ENCODE assay signal across 8 cellular contexts in genomic region chr17:76585649-76586593, GRCh38. TPM values are rescaled to one million over a fixed set of nuclear protein-coding genes. Genes with fewer than 3 reads are reported as not detected.
A peak's percentile ranks its signal among the peaks of the same experiment; 100 is the strongest.
DNase-seq lines count a peak whose midpoint lies in the region; ATAC-seq and TF ChIP-seq lines count a peak whose summit lies in the region.

Gene ST6GALNAC2, minus strand, starts transcription at chr17:76585860. Its CDS starts 52 bp downstream, at chr17:76585808.

- WGBS in esophagus muscularis mucosa, result 2% methylated on average over 30 of the region's 84 CpGs

- no peak for TF ChIP-seq CTCF in GM10266 (IDR thresholded peaks at IDR 0.05; ENCODE audit: control insufficient read depth, insufficient read depth, low read depth, missing control alignments)
- peak; percentile 41 to 55 (median 52) for TF ChIP-seq CTCF in esophagus muscularis mucosa (IDR thresholded peaks at IDR 0.05)
- TF ChIP-seq CTCF in upper lobe of right lung (IDR thresholded peaks at IDR 0.05), result peak; percentile 53

- CTCF ChIA-PET in activated CD8-positive, alpha-beta memory T cell treated with anti-CD3 and anti-CD28 coated beads, Interleukin-2, amount 10 ng/mL, durations not matched to agents 7 days and 5 days (lab: Charles Lee), result interaction anchor here (0.6 to 3.8 kb wide), 10 partner anchors 8 to 95 kb away, joined by 3 to 14 read pairs (median 4); no protein-coding TSS in a partner anchor

- H3K27me3 Mint-ChIP-seq in activated CD8-positive, alpha-beta memory T cell treated with anti-CD3 and anti-CD28 coated beads, Interleukin-2, amount 10 ng/mL, durations not matched to agents 7 days and 5 days, result peaks cover 61% of the 10 kb centered on the region

- H3K4me1 ChIP-seq in esophagus muscularis mucosa (peaks cover 15 to 30% (median 27%) of the 10 kb centered on the region in 4 donors), muscle layer of colon (ENCODE audit: insufficient read depth, low read length) (no peaks in the 10 kb centered on the region), upper lobe of right lung (peaks cover 6% of the 10 kb centered on the region)

- H3K4me1 Mint-ChIP-seq in activated CD8-positive, alpha-beta memory T cell treated with anti-CD3 and anti-CD28 coated beads, Interleukin-2, amount 10 ng/mL, durations not matched to agents 7 days and 5 days, result peaks cover 6% of the 10 kb centered on the region

- H3K27ac Mint-ChIP-seq in activated CD8-positive, alpha-beta memory T cell treated with anti-CD3 and anti-CD28 coated beads, Interleukin-2, amount 10 ng/mL, durations not matched to agents 7 days and 5 days, result no peak within 1 kb of the TSS

- H3K36me3 Mint-ChIP-seq in activated CD8-positive, alpha-beta memory T cell treated with anti-CD3 and anti-CD28 coated beads, Interleukin-2, amount 10 ng/mL, durations not matched to agents 7 days and 5 days, result no peaks in the 10 kb centered on the region

- H3K9me3 Mint-ChIP-seq in activated CD8-positive, alpha-beta memory T cell treated with anti-CD3 and anti-CD28 coated beads, Interleukin-2, amount 10 ng/mL, durations not matched to agents 7 days and 5 days (ENCODE audit: low read depth), result no peaks in the 10 kb centered on the region

- H3K4me3 ChIP-seq in esophagus muscularis mucosa, result peak within 1 kb of the TSS; percentile 61 to 69 (median 64)
- H3K4me3 ChIP-seq in muscle layer of colon (ENCODE audit: low read depth in 1 of 2, low read length in 2 of 2), result peak within 1 kb of the TSS; percentile 44 to 49
- peak within 1 kb of the TSS; percentile 77 for H3K4me3 ChIP-seq in upper lobe of right lung

- H3K27me3 ChIP-seq in esophagus muscularis mucosa, result peaks cover 0 to 56% (median 25%) of the 10 kb centered on the region in 4 donors
- H3K27me3 ChIP-seq in muscle layer of colon (ENCODE audit: control insufficient read depth in 1 of 2, insufficient read depth in 2 of 2, low read length in 2 of 2), result peaks cover 9 to 38% of the 10 kb centered on the region in 2 donors
- peaks cover 6% of the 10 kb centered on the region for H3K27me3 ChIP-seq in upper lobe of right lung

- no peak within 1 kb of the TSS for H3K9ac ChIP-seq in muscle layer of colon (ENCODE audit: low read length)

- H3K27ac ChIP-seq in esophagus muscularis mucosa (replicated peaks in 1 of 4) (peak within 1 kb of the TSS; percentile 59 to 72 (median 67)), muscle layer of colon (ENCODE audit: low read depth, low read length) (no peak within 1 kb of the TSS), upper lobe of right lung (peak within 1 kb of the TSS; percentile 81)

- peak within 1 kb of the TSS; percentile 38 for H3K4me3 Mint-ChIP-seq in activated CD8-positive, alpha-beta memory T cell treated with anti-CD3 and anti-CD28 coated beads, Interleukin-2, amount 10 ng/mL, durations not matched to agents 7 days and 5 days

- intact Hi-C loops in esophagus muscularis mucosa (cut with DNase I) (loop anchor here (2.0 kb wide), 1 partner anchor 63 kb away; no protein-coding TSS in a partner anchor), upper lobe of right lung (cut with DNase I) (no loop called here)

- no peaks in the 10 kb centered on the region for H3K9me3 ChIP-seq in esophagus muscularis mucosa
- no peaks in the 10 kb centered on the region for H3K9me3 ChIP-seq in muscle layer of colon (ENCODE audit: low read length)
- H3K9me3 ChIP-seq in upper lobe of right lung, result no peaks in the 10 kb centered on the region

- no peak for TF ChIP-seq POLR2A in esophagus muscularis mucosa (IDR thresholded peaks at IDR 0.05; ENCODE audit: low read depth)

- no peaks in the 10 kb centered on the region for H3K36me3 ChIP-seq in esophagus muscularis mucosa
- no peaks in the 10 kb centered on the region for H3K36me3 ChIP-seq in muscle layer of colon (ENCODE audit: insufficient read depth, low read length)
- H3K36me3 ChIP-seq in upper lobe of right lung, result no peaks in the 10 kb centered on the region

- DNase-seq in GM10266 (ENCODE audit: extremely low spot score), result peak; percentile 48
- peak; percentile 20 for DNase-seq in NCI-H1436 treated with DMSO at 0.1 percent for 48 hours (lab: John Stamatoyannopoulos, UW)
- DNase-seq in activated CD8-positive, alpha-beta memory T cell treated with anti-CD3 and anti-CD28 coated beads, Interleukin-2, amount 10 ng/mL, durations not matched to agents 7 days and 5 days, result peak; percentile 51
- no peak for DNase-seq in esophagus muscularis mucosa (ENCODE audit: extremely low spot score)
- DNase-seq in upper lobe of right lung, result peak; percentile 95
- DNase-seq in NCI-H446 (lab: John Stamatoyannopoulos, UW), result no peak

- no peak for TF ChIP-seq EP300 in esophagus muscularis mucosa (IDR thresholded peaks at IDR 0.05)

- ATAC-seq in activated CD8-positive, alpha-beta memory T cell treated with anti-CD3 and anti-CD28 coated beads, Interleukin-2, amount 10 ng/mL, durations not matched to agents 7 days and 5 days, result peak; percentile 80
- ATAC-seq in upper lobe of right lung, result peak; percentile 94
- ATAC-seq in HG02884 (IDR thresholded peaks at IDR 0.05; ENCODE audit: unreplicated experiment), result no peak

RNA-seq across cellular contexts. Expression of gene ST6GALNAC2, which starts in this region (rescaled TPM):
- total RNA-seq in activated CD8-positive, alpha-beta memory T cell treated with anti-CD3 and anti-CD28 coated beads, Interleukin-2, amount 10 ng/mL, durations not matched to agents 7 days and 5 days, result not detected
- total RNA-seq in esophagus muscularis mucosa (10 to 100 TPM in 2 of 4 donors, 1 to 10 TPM in 2; 8.7 to 17.8 (median 13.3) TPM), upper lobe of right lung (24.5 TPM)

Comparison
In these comparisons a context has a peak if more than half of its experiments do, and no peak if none do; other contexts are left out.
1. RNA of gene ST6GALNAC2 (total RNA-seq): 24.5 TPM in upper lobe of right lung (single experiment) and 8.7 to 17.8 TPM in esophagus muscularis mucosa; not detected in activated CD8-positive, alpha-beta memory T cell treated with anti-CD3 and anti-CD28 coated beads, Interleukin-2, amount 10 ng/mL, durations not matched to agents 7 days and 5 days; every median in the first group is over 4 times any median in the second.
2. Peak in DNase-seq and ATAC-seq in activated CD8-positive, alpha-beta memory T cell treated with anti-CD3 and anti-CD28 coated beads, Interleukin-2, amount 10 ng/mL, durations not matched to agents 7 days and 5 days; RNA of the gene not detected or under 1 TPM.
3. DNase-seq: peak in GM10266 (single experiment), NCI-H1436 treated with DMSO at 0.1 percent for 48 hours (single experiment) and upper lobe of right lung (single experiment); none in esophagus muscularis mucosa (single experiment) and NCI-H446 (0 of 2).
4. Peak in every context shown above with its lines, with median percentiles within 50 percentile points of each other: H3K4me3 ChIP-seq.